Comparison of ENCODE assay signal across 9 cellular contexts in genomic region chr17:38693700-38694329, GRCh38. TPM values are rescaled to one million over a fixed set of nuclear protein-coding genes. Genes with fewer than 3 reads are reported as not detected.
DNase-seq lines count a peak whose midpoint lies in the region; ATAC-seq and TF ChIP-seq lines count a peak whose summit lies in the region.
"Had no signal": no experiment of that assay in that cellular context is flagged by ENCODE, and none has a peak within 500 bp of the region (broad histone marks: within the 10 kb centered on the region; RNA-seq: fewer than 3 reads in every experiment).

No MANE protein-coding gene starts in this region.

- H3K27ac ChIP-seq in heart right ventricle (peak overlapping the region; percentile 7 to 86 (median 83)), prostate gland (peak overlapping the region; percentile 38 to 63)

- peak overlapping the region; percentile 70 for H3K9ac ChIP-seq in adipocyte (ENCODE audit: low read length)

- peak in 9 of 14 donors; percentile 12 to 63 (median 29) for DNase-seq in C1 segment of cervical spinal cord (lab: John Stamatoyannopoulos, UW)
- peak; percentile 26 for DNase-seq in adipocyte (ENCODE audit: low read depth)
- DNase-seq in heart right ventricle, result peak; percentile 91 to 96
- peak; percentile 43 for DNase-seq in prostate gland (ENCODE audit: low spot score)
- DNase-seq in stimulated activated CD4-positive, alpha-beta T cell treated with anti-CD3 and anti-CD28 coated beads, Interleukin-4, amount 100 ng/mL, for 4 hours, result no peak
- DNase-seq: CD8-positive, alpha-beta memory T cell had no signal

- TF ChIP-seq CTCF in heart right ventricle (IDR thresholded peaks at IDR 0.05) (peak in 1 of 9 donors; percentile 16), prostate gland (IDR thresholded peaks at IDR 0.05) (no peak)

- H3K9me3 ChIP-seq in adipocyte (ENCODE audit: control insufficient read depth, low read length), result no peaks in the 10 kb centered on the region
- H3K9me3 ChIP-seq in heart right ventricle, result no peaks in the 10 kb centered on the region
- H3K9me3 ChIP-seq in prostate gland, result no peaks in the 10 kb centered on the region

- TF ChIP-seq POLR2A in prostate gland (IDR thresholded peaks at IDR 0.05), result no peak

- H3K27me3 ChIP-seq in adipocyte (replicated peaks; ENCODE audit: control insufficient read depth, insufficient read depth, low read length) (no peaks in the 10 kb centered on the region), heart right ventricle (no peaks in the 10 kb centered on the region), prostate gland (replicated peaks; ENCODE audit: insufficient read depth) (no peaks in the 10 kb centered on the region)

- H3K4me3 ChIP-seq in adipocyte (ENCODE audit: low read length) (no peak overlapping the region), heart right ventricle (peak overlapping the region in 1 of 10 donors; percentile 3), prostate gland (no peak overlapping the region)

- intact Hi-C loops in heart right ventricle (cut with DNase I), result loop anchor here in 2 of 10 donors (5.0 kb wide), 1 partner anchor 38 kb away; the partner anchor contains the start of gene CISD3 (in 2 of the 2)
- intact Hi-C loops in prostate gland (cut with DNase I), result no loop called here

- no peaks in the 10 kb centered on the region for H3K36me3 ChIP-seq in adipocyte (ENCODE audit: control insufficient read depth, insufficient read depth, low read length, severe bottlenecking)
- no peaks in the 10 kb centered on the region for H3K36me3 ChIP-seq in heart right ventricle
- no peaks in the 10 kb centered on the region for H3K36me3 ChIP-seq in prostate gland

- 14 to 15% methylated on average over 12 of the region's 12 CpGs for WGBS in heart right ventricle, 2 donors
- WGBS in prostate gland, result 41% methylated on average over 12 of the region's 12 CpGs

- H3K4me1 ChIP-seq in adipocyte (ENCODE audit: control insufficient read depth, insufficient read depth, low read length) (peaks cover 10% of the 10 kb centered on the region), heart right ventricle (peaks cover 8 to 20% (median 17%) of the 10 kb centered on the region in 9 donors), prostate gland (replicated peaks) (no peaks in the 10 kb centered on the region)

- peak; percentile 95 to 98 (median 98) for ATAC-seq in heart right ventricle
- no peak for ATAC-seq in GM19351 (IDR thresholded peaks at IDR 0.05; ENCODE audit: unreplicated experiment)
- no peak for ATAC-seq in GM18861 (IDR thresholded peaks at IDR 0.05; ENCODE audit: unreplicated experiment)
- no peak for ATAC-seq in HG02938 (IDR thresholded peaks at IDR 0.05; ENCODE audit: unreplicated experiment)

RNA-seq across cellular contexts. Expression of gene MLLT6, which starts 11.3 kb away (rescaled TPM):
- total RNA-seq in heart right ventricle (100 to 1,000 TPM in 1 of 10 donors, 10 to 100 TPM in 9; 56.3 to 100 (median 67.5) TPM), prostate gland (100 to 1,000 TPM in 1 of 2 donors, 10 to 100 TPM in 1; 69.1 to 142 TPM)
- polyA plus RNA-seq in heart right ventricle, result 100 to 1,000 TPM in 1 of 2 donors, 10 to 100 TPM in 1; 17.3 to 104 TPM

RNA-seq across cellular contexts. Expression of gene EPOP, which starts 19.1 kb away (rescaled TPM):
- total RNA-seq in heart right ventricle, result 1 to 10 TPM in 2 of 10 donors, under 1 TPM in 8; 0.25 to 1.3 (median 0.64) TPM
- polyA plus RNA-seq in heart right ventricle, result 1 to 10 TPM in 1 of 2 donors, under 1 TPM in 1; 0.66 to 2.2 TPM
- 10 to 100 TPM in 1 of 2 donors, 1 to 10 TPM in 1; 4.1 to 11.0 TPM for total RNA-seq in prostate gland

RNA-seq across cellular contexts. Expression of gene CISD3, which starts 36.3 kb away (rescaled TPM):
- 10 to 100 TPM; 58.1 to 84.1 (median 69.4) TPM for total RNA-seq in heart right ventricle
- polyA plus RNA-seq in heart right ventricle, result 10 to 100 TPM; 50.5 to 83.6 TPM
- total RNA-seq in prostate gland, result 10 to 100 TPM; 17.1 to 17.8 TPM

RNA-seq across cellular contexts. Expression of gene PCGF2, which starts 54.3 kb away (rescaled TPM):
- total RNA-seq in heart right ventricle (10 to 100 TPM; 15.8 to 30.0 (median 22.8) TPM), prostate gland (10 to 100 TPM; 17.1 to 17.8 TPM)
- 10 to 100 TPM; 23.8 to 51.6 TPM for polyA plus RNA-seq in heart right ventricle

RNA-seq across cellular contexts. Expression of gene PSMB3, which starts 58.7 kb away (rescaled TPM):
- 100 to 1,000 TPM; 148 to 220 (median 162) TPM for total RNA-seq in heart right ventricle
- 100 to 1,000 TPM; 359 to 379 TPM for polyA plus RNA-seq in heart right ventricle
- 100 to 1,000 TPM; 116 to 192 TPM for total RNA-seq in prostate gland

Comparison
In these comparisons a context has a peak if more than half of its experiments do, and no peak if none do; other contexts are left out.
1. DNase-seq: peak in C1 segment of cervical spinal cord (9 of 14), adipocyte (single experiment), heart right ventricle (2 of 2) and prostate gland (single experiment); none in stimulated activated CD4-positive, alpha-beta T cell treated with anti-CD3 and anti-CD28 coated beads, Interleukin-4, amount 100 ng/mL, for 4 hours (0 of 2).
2. ATAC-seq: peak in heart right ventricle (8 of 8); none in GM19351 (single experiment), GM18861 (single experiment) and HG02938 (single experiment).